Comparison of ENCODE assay signal across 1 cellular context in the genomic region with DNA sequence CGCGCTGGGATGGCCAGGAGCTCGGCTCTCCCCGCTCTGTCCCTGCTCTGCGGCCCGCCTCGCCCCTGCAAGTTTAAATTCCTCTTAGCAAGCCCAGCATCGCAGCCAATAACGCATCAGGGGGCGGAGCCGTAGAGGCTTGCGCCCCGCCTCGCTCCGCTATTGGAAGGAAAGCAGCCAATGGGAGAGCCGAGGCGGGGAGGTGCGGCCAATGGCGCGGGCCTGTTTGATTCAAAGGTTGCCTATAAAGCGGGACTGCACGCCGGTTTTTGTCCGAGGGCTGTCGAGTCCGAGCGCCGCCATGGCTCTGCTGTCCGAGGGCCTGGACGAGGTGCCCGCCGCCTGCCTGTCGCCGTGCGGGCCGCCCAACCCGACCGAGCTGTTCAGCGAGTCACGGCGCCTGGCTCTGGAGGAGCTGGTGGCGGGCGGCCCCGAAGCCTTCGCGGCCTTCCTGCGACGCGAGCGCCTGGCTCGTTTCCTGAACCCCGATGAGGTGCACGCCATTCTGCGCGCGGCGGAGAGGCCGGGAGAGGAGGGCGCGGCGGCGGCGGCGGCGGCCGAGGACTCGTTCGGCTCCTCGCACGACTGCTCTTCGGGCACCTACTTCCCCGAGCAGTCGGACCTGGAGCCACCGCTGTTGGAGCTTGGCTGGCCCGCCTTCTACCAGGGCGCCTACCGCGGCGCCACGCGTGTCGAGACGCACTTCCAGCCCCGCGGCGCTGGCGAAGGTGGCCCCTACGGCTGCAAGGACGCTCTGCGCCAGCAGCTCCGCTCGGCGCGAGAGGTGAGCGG.
A peak's percentile ranks its signal among the peaks of the same experiment; 100 is the strongest.
TF ChIP-seq lines count a peak whose summit lies in the region.

TSS of gene FAM83D (plus strand) at position 276 of the 792 bp plus-strand sequence. CDS start at position 302, 26 bp downstream.

TF ChIP-seq in GM12878, 131 proteins besides CTCF, POLR2A, EP300 and RAD21 (continued from another document):
- TF ChIP-seq MTA3 (IDR thresholded peaks at IDR 0.05; ENCODE audit: borderline replicate concordance, low read length) (no peak), SP1 (IDR thresholded peaks at IDR 0.05; ENCODE audit: low read depth, low read length) (peak; percentile 93), MXI1 (IDR thresholded peaks at IDR 0.05; ENCODE audit: low read depth, low read length) (peak; percentile 97), RFX5 (IDR thresholded peaks at IDR 0.05; ENCODE audit: low read depth, low read length) (peak; percentile 68), USF2 (IDR thresholded peaks at IDR 0.05; ENCODE audit: borderline replicate concordance, low read depth, low read length) (no peak), TAF1 (IDR thresholded peaks at IDR 0.05; ENCODE audit: borderline replicate concordance, low read depth, low read length) (peak; percentile 41; the same call in 1 of the 2 replicates), NBN (IDR thresholded peaks at IDR 0.05) (0 out of 2 replicates have a peak, but pooled peaks have one; percentile 49), TCF3 (IDR thresholded peaks at IDR 0.05; ENCODE audit: borderline replicate concordance, insufficient read depth, low read depth, low read length) (peak; percentile 72), RUNX3 (IDR thresholded peaks at IDR 0.05; ENCODE audit: low read length) (peak; percentile 37; the same call in 1 of the 2 replicates), E2F4 (IDR thresholded peaks at IDR 0.05; ENCODE audit: low read depth, low read length) (peak; percentile 92), CBFB (IDR thresholded peaks at IDR 0.05; ENCODE audit: low read depth) (peak; percentile 55; the same call in 1 of the 2 replicates), ESRRA (IDR thresholded peaks at IDR 0.05; ENCODE audit: low read length) (no peak), FOXM1 (IDR thresholded peaks at IDR 0.05; ENCODE audit: low read depth, low read length) (peak; percentile 99), BCL11A (IDR thresholded peaks at IDR 0.05; ENCODE audit: low read depth, low read length) (no peak), CEBPB (IDR thresholded peaks at IDR 0.05; ENCODE audit: borderline replicate concordance in 1 of 2, low read depth in 2 of 2, low read length in 2 of 2) (no peak), RCOR1 (conservative IDR thresholded peaks at IDR 0.05; ENCODE audit: low read depth, low read length) (0 out of 2 replicates have a peak, but pooled peaks have one; percentile 15), RB1 (IDR thresholded peaks at IDR 0.05; ENCODE audit: borderline replicate concordance) (peak; percentile 15; the same call in 1 of the 2 replicates), DPF2 (IDR thresholded peaks at IDR 0.05) (peak; percentile 50; the same call in 1 of the 2 replicates), IKZF1 (conservative IDR thresholded peaks at IDR 0.05) (peak; percentile 77), PML (IDR thresholded peaks at IDR 0.05; ENCODE audit: low read length) (peak; percentile 66; the same call in 1 of the 2 replicates), HDGF (IDR thresholded peaks at IDR 0.05) (0 out of 2 replicates have a peak, but pooled peaks have one; percentile 30), STAT3 (IDR thresholded peaks at IDR 0.05; ENCODE audit: low read depth, low read length) (no peak), SPI1 (IDR thresholded peaks at IDR 0.05; ENCODE audit: borderline replicate concordance, insufficient read depth, low read depth, low read length) (no peak), CREB1 (IDR thresholded peaks at IDR 0.05; ENCODE audit: low read depth) (peak; percentile 69; the same call in 1 of the 2 replicates), POLR2AphosphoS5 (IDR thresholded peaks at IDR 0.05; ENCODE audit: low read length) (peak; percentile 96), MEF2B (IDR thresholded peaks at IDR 0.05; ENCODE audit: partially characterized antibody, poor library complexity, severe bottlenecking) (no peak), NR2C2 (IDR thresholded peaks at IDR 0.05; ENCODE audit: borderline replicate concordance, control insufficient read depth, insufficient read length, low read depth) (no peak), SIN3A (IDR thresholded peaks at IDR 0.05; ENCODE audit: low read depth, low read length) (peak; percentile 97; the same call in 1 of the 2 replicates), FOXK2 (IDR thresholded peaks at IDR 0.05) (peak; percentile 36), FOS (IDR thresholded peaks at IDR 0.05; ENCODE audit: borderline replicate concordance, extremely low read depth, insufficient read length) (peak; percentile 84), GATAD2B (conservative IDR thresholded peaks at IDR 0.05; ENCODE audit: low read depth) (peak; percentile 79; the same call in 1 of the 2 replicates), POU2F2 (IDR thresholded peaks at IDR 0.05; ENCODE audit: borderline replicate concordance, low read depth, low read length) (peak; percentile 68; the same call in 1 of the 3 replicates), TCF12 (IDR thresholded peaks at IDR 0.05; ENCODE audit: low read depth, low read length) (peak; percentile 64; the same call in 1 of the 2 replicates), IKZF2 (IDR thresholded peaks at IDR 0.05) (no peak), CHD2 (IDR thresholded peaks at IDR 0.05; ENCODE audit: borderline replicate concordance, low read depth, low read length) (peak; percentile 80; the same call in 1 of the 2 replicates), LARP7 (IDR thresholded peaks at IDR 0.05) (peak; percentile 52), BACH1 (IDR thresholded peaks at IDR 0.05; ENCODE audit: borderline replicate concordance) (0 out of 2 replicates have a peak, but pooled peaks have one; percentile 32), POLR2AphosphoS2 (IDR thresholded peaks at IDR 0.05; ENCODE audit: low read depth, low read length) (peak; percentile 90), JUNB (IDR thresholded peaks at IDR 0.05) (no peak), CHD1 (IDR thresholded peaks at IDR 0.05; ENCODE audit: low read depth, low read length) (0 out of 2 replicates have a peak, but pooled peaks have one; percentile 42), SMAD1 (IDR thresholded peaks at IDR 0.05; ENCODE audit: low read depth, partially characterized antibody) (no peak), NFXL1 (IDR thresholded peaks at IDR 0.05; ENCODE audit: borderline replicate concordance) (peak; percentile 97)
- TF ChIP-seq, protein P1, sequence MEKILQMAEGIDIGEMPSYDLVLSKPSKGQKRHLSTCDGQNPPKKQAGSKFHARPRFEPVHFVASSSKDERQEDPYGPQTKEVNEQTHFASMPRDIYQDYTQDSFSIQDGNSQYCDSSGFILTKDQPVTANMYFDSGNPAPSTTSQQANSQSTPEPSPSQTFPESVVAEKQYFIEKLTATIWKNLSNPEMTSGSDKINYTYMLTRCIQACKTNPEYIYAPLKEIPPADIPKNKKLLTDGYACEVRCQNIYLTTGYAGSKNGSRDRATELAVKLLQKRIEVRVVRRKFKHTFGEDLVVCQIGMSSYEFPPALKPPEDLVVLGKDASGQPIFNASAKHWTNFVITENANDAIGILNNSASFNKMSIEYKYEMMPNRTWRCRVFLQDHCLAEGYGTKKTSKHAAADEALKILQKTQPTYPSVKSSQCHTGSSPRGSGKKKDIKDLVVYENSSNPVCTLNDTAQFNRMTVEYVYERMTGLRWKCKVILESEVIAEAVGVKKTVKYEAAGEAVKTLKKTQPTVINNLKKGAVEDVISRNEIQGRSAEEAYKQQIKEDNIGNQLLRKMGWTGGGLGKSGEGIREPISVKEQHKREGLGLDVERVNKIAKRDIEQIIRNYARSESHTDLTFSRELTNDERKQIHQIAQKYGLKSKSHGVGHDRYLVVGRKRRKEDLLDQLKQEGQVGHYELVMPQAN (conservative IDR thresholded peaks at IDR 0.05) = peak; percentile 99
- TF ChIP-seq, protein P2, sequence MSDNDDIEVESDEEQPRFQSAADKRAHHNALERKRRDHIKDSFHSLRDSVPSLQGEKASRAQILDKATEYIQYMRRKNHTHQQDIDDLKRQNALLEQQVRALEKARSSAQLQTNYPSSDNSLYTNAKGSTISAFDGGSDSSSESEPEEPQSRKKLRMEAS (IDR thresholded peaks at IDR 0.05; ENCODE audit: low read depth, low read length) = peak; percentile 59; the same call in 1 of the 2 replicates
- TF ChIP-seq, protein P3, sequence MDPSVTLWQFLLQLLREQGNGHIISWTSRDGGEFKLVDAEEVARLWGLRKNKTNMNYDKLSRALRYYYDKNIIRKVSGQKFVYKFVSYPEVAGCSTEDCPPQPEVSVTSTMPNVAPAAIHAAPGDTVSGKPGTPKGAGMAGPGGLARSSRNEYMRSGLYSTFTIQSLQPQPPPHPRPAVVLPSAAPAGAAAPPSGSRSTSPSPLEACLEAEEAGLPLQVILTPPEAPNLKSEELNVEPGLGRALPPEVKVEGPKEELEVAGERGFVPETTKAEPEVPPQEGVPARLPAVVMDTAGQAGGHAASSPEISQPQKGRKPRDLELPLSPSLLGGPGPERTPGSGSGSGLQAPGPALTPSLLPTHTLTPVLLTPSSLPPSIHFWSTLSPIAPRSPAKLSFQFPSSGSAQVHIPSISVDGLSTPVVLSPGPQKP (IDR thresholded peaks at IDR 0.05; ENCODE audit: low read depth, low read length) = peak; percentile 34; the same call in 1 of the 2 replicates
- TF ChIP-seq, protein P4, sequence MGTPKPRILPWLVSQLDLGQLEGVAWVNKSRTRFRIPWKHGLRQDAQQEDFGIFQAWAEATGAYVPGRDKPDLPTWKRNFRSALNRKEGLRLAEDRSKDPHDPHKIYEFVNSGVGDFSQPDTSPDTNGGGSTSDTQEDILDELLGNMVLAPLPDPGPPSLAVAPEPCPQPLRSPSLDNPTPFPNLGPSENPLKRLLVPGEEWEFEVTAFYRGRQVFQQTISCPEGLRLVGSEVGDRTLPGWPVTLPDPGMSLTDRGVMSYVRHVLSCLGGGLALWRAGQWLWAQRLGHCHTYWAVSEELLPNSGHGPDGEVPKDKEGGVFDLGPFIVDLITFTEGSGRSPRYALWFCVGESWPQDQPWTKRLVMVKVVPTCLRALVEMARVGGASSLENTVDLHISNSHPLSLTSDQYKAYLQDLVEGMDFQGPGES (IDR thresholded peaks at IDR 0.05) = peak; percentile 77
TF ChIP-seq in GM12878: peak in this region for 39.
